8 cellular contexts compared by ENCODE assay signal in genomic region chr1:77889240-77889637, GRCh38. TPM values are rescaled to one million over a fixed set of nuclear protein-coding genes. Genes with fewer than 3 reads are reported as not detected.
DNase-seq lines count a peak whose midpoint lies in the region; ATAC-seq and TF ChIP-seq lines count a peak whose summit lies in the region.

No MANE protein-coding gene starts in this region.

- no peak for TF ChIP-seq CTCF in Peyer's patch (IDR thresholded peaks at IDR 0.05)

- H3K9me3 ChIP-seq in Peyer's patch (no peaks in the 10 kb centered on the region), muscle layer of colon (ENCODE audit: low read length) (no peaks in the 10 kb centered on the region)

- H3K27ac ChIP-seq in Peyer's patch (peak overlapping the region; percentile 54 to 92 (median 78)), epithelial cell of prostate (peak overlapping the region; percentile 81), muscle layer of colon (ENCODE audit: low read depth, low read length) (peak overlapping the region; percentile 98)

- H3K4me3 ChIP-seq in Peyer's patch (peak overlapping the region; percentile 51 to 78 (median 58)), muscle layer of colon (ENCODE audit: low read depth in 1 of 2, low read length in 2 of 2) (peak overlapping the region; percentile 91 to 98)

- no peaks in the 10 kb centered on the region for H3K27me3 ChIP-seq in Peyer's patch
- no peaks in the 10 kb centered on the region for H3K27me3 ChIP-seq in muscle layer of colon (ENCODE audit: control insufficient read depth in 1 of 2, insufficient read depth in 2 of 2, low read length in 2 of 2)

- no peak for TF ChIP-seq POLR2A in Peyer's patch (IDR thresholded peaks at IDR 0.05)

- peak overlapping the region; percentile 78 for H3K9ac ChIP-seq in muscle layer of colon (ENCODE audit: low read length)

- H3K4me1 ChIP-seq in Peyer's patch (peaks cover 0 to 10% (median 0%) of the 10 kb centered on the region in 4 donors), muscle layer of colon (ENCODE audit: insufficient read depth, low read length) (peaks cover 4% of the 10 kb centered on the region)

- peak; percentile 12 for DNase-seq in NCI-H748 (lab: John Stamatoyannopoulos, UW; ENCODE audit: unreplicated experiment)
- no peak for DNase-seq in NCI-H748 treated with DMSO at 0.1 percent for 48 hours (lab: John Stamatoyannopoulos, UW)
- DNase-seq in Peyer's patch: no peak
- no peak for DNase-seq in epithelial cell of prostate (ENCODE audit: low read depth, low spot score)
- no peak for DNase-seq in DMS79 (lab: John Stamatoyannopoulos, UW)
- no peak for DNase-seq in stimulated activated CD4-positive, alpha-beta T cell treated with anti-CD3 and anti-CD28 coated beads, Interleukin-12 subunit alpha, Interleukin-12 subunit beta, amount 100 ng/mL, for 4 hours

- H3K36me3 ChIP-seq in Peyer's patch: no peaks in the 10 kb centered on the region
- H3K36me3 ChIP-seq in muscle layer of colon (ENCODE audit: insufficient read depth, low read length): no peaks in the 10 kb centered on the region

- ATAC-seq in HG03439 (IDR thresholded peaks at IDR 0.05; ENCODE audit: unreplicated experiment): no peak

RNA-seq across cellular contexts. Expression of gene NEXN, which starts 0.8 kb away (rescaled TPM):
- 10 to 100 TPM in 2 of 4 donors, 1 to 10 TPM in 2; 5.6 to 38.0 (median 10.5) TPM for total RNA-seq in Peyer's patch
